ENCODE assay signal across 1 cellular context in genomic region chr12:112906712-112907414, GRCh38.
TF ChIP-seq lines count a peak whose summit lies in the region.

Gene OAS1 (plus strand): TSS chr12:112906962. CDS start chr12:112907040, 78 bp downstream.

TF ChIP-seq in WTC11, 78 proteins besides CTCF, POLR2A, EP300 and RAD21 (continued from another document):
- no peak for TF ChIP-seq E2F1 (CRISPR knock-in tag; IDR thresholded peaks at IDR 0.05)
TF ChIP-seq in WTC11: peak in this region for 0.
